In the genomic region with DNA sequence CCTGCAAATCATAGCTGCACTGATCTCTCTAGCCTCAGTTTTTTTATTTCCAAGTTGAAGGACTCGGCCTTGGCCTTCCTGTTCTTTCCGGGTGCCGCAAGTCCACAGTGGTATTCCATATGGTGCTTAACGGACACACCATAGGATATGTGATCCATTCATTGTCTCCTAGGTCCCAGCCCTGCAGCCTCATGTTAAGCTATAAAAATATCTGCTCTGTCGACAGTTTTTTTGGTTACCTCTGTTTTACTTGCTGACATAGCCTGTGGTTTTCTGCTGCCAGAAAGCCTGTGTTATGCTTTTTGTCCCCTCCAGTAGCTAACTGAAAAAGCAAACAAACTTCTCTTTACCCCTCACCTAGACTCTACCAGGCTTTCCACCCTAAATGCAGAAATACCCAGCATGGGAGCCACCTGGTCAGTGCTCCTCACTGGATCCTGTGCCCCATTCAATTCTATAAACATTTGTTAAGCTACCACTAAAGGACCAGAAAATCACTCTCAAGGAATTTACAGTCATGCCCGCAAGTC, we compare ENCODE assay signal across 16 cellular contexts. TPM values are rescaled to one million over a fixed set of nuclear protein-coding genes. Genes with fewer than 3 reads are reported as not detected.
DNase-seq lines count a peak whose midpoint lies in the region; ATAC-seq, FAIRE-seq and TF ChIP-seq lines count a peak whose summit lies in the region.
"Had no signal": no experiment of that assay in that cellular context is flagged by ENCODE, and none has a peak within 500 bp of the region (broad histone marks: within the 10 kb centered on the region; RNA-seq: fewer than 3 reads in every experiment).

No MANE protein-coding gene starts in this region.

- no peaks in the 10 kb centered on the region for H3K9me3 Mint-ChIP-seq in Calu3 (ENCODE audit: low read depth, unreplicated experiment)
- H3K9me3 Mint-ChIP-seq: naive B cell had no signal

- ATAC-seq in left ventricle myocardium superior (no peak), K562 (no peak), aorta (ENCODE audit: low FRiP score) (no peak)

- H3K27ac ChIP-seq in right atrium auricular region (peak overlapping the region; percentile 24 to 93), K562 (ENCODE audit: extremely low read depth, low read depth, low read length) (no peak overlapping the region), muscle layer of colon (ENCODE audit: low read depth, low read length) (peak overlapping the region; percentile 84), aorta (ENCODE audit: low read depth in 1 of 2, low read length in 2 of 2) (peak overlapping the region; percentile 52 to 80), A673 (ENCODE audit: low read depth, low read length, poor library complexity, severe bottlenecking) (no peak overlapping the region)
- H3K27ac ChIP-seq: vagina had no signal

- H4K20me1 ChIP-seq in K562 (replicated peaks; ENCODE audit: control insufficient read depth, insufficient read depth, low read length) = no peaks in the 10 kb centered on the region; the same call in 1 of the 2 replicates

- H3K4me2 ChIP-seq in K562 (ENCODE audit: insufficient read depth, low read length) = no peak overlapping the region

- TF ChIP-seq CTCF in right atrium auricular region (IDR thresholded peaks at IDR 0.05) (no peak), K562 (IDR thresholded peaks at IDR 0.05 in 2 of 3, conservative IDR thresholded peaks at IDR 0.05 in 1 of 3; ENCODE audit: insufficient read depth in 2 of 3, low read depth in 1 of 3, low read length in 3 of 3) (no peak), Calu3 (IDR thresholded peaks at IDR 0.05; ENCODE audit: unreplicated experiment) (no peak), A673 (conservative IDR thresholded peaks at IDR 0.05; ENCODE audit: low read depth, low read length) (no peak)

- H3K4me3 ChIP-seq in right atrium auricular region (no peak overlapping the region), K562 (no peak overlapping the region), muscle layer of colon (ENCODE audit: low read depth in 1 of 2, low read length in 2 of 2) (peak overlapping the region in 1 of 2 donors; percentile 71), aorta (ENCODE audit: low read length in 2 of 2) (no peak overlapping the region), A673 (ENCODE audit: low read depth, low read length, poor library complexity, severe bottlenecking) (no peak overlapping the region)
- H3K4me3 ChIP-seq: vagina had no signal

- H3K4me1 ChIP-seq in right atrium auricular region (peaks cover 0 to 85% of the 10 kb centered on the region in 2 donors), K562 (replicated peaks in 1 of 2; ENCODE audit: control insufficient read depth in 2 of 2, insufficient read depth in 2 of 2, low read length in 2 of 2) (peaks cover 46 to 74% of the 10 kb centered on the region in 2 experiments), muscle layer of colon (ENCODE audit: insufficient read depth, low read length) (peaks cover 76% of the 10 kb centered on the region), aorta (ENCODE audit: control insufficient read depth in 1 of 2, insufficient read depth in 2 of 2, low read length in 2 of 2) (peaks cover 5% of the 10 kb centered on the region in 2 donors), A673 (ENCODE audit: insufficient read depth, low read length, poor library complexity, severe bottlenecking) (peaks cover 32% of the 10 kb centered on the region)

- no peak for DNase-seq in right atrium auricular region (ENCODE audit: low spot score)
- DNase-seq in left ventricle myocardium superior = no peak
- no peak for DNase-seq in K562 (ENCODE audit: extremely low read depth in 1 of 4, low spot score in 3 of 4)
- no peak for DNase-seq in aorta
- no peak for DNase-seq in midbrain (lab: John Stamatoyannopoulos, UW)
- DNase-seq in Calu3 = no peak
- DNase-seq in A673 (ENCODE audit: low spot score) = no peak
- DNase-seq: kidney glomerular epithelial cell; naive B cell; NCI-H446; stimulated activated CD4-positive, alpha-beta T cell treated with anti-CD3 and anti-CD28 coated beads, Interleukin-4, amount 100 ng/mL, for 24 hours had no signal

- in situ Hi-C loops in K562 (cut with MboI) = no loop called here

- no peak for TF ChIP-seq POLR2A in K562 (conservative IDR thresholded peaks at IDR 0.05)

- H3K27me3 Mint-ChIP-seq in Calu3 (ENCODE audit: unreplicated experiment) = no peaks in the 10 kb centered on the region

- intact Hi-C loops in left ventricle myocardium superior (cut with micrococcal nuclease) = no loop called here
- intact Hi-C loops in K562 (cut with micrococcal nuclease) = no loop called here
- intact Hi-C loops in aorta (cut with DNase I) = no loop called here
- intact Hi-C loops in Calu3 (cut with micrococcal nuclease; ENCODE audit: unreplicated experiment) = no loop called here
- intact Hi-C loops in A673 (cut with micrococcal nuclease; ENCODE audit: unreplicated experiment) = no loop called here

- no peak for FAIRE-seq in K562 (lab: Jason Lieb, UNC)
- FAIRE-seq: bronchial epithelial cell, HTR-8/SVneo had no signal

- TF ChIP-seq EP300 in K562 (IDR thresholded peaks at IDR 0.05; ENCODE audit: low read length) = no peak

- CTCF ChIA-PET in K562 (lab: Yijun Ruan, JAX; ENCODE audit: low intra/inter-chr PET ratio) = no interaction called here
- CTCF ChIA-PET in Calu3 (lab: Charles Lee) = interaction anchor here (1.6 kb wide), 1 partner anchor 10 kb away, joined by 6 read pairs; no protein-coding TSS in a partner anchor
- CTCF ChIA-PET in A673 (lab: Charles Lee) = interaction anchor here (0.5 to 0.6 kb wide), 2 partner anchors 9 to 11 kb away, joined by 3 to 8 read pairs; no protein-coding TSS in a partner anchor

- POLR2A ChIA-PET in K562 (lab: Yijun Ruan, JAX) = interaction anchor here (0.5 to 5.1 kb wide), 12 partner anchors 9 to 445 kb away, joined by 3 to 30 read pairs (median 4); partner anchors contain the start of gene CCDC9B
- POLR2A ChIA-PET in A673 (lab: Charles Lee; ENCODE audit: low non-redundant PET) = interaction anchor here (0.7 kb wide), 1 partner anchor 12 kb away, joined by 3 read pairs; the partner anchor contains the start of gene CCDC9B

- no peak for TF ChIP-seq RAD21 in K562 (CRISPR knock-in tag; conservative IDR thresholded peaks at IDR 0.05 in 1 of 2, IDR thresholded peaks at IDR 0.05 in 1 of 2)

- H3K9ac ChIP-seq in K562 (ENCODE audit: insufficient read depth in 1 of 2, low read depth in 2 of 2, low read length in 2 of 2) (no peak overlapping the region; a peak in 1 of 4 replicates), muscle layer of colon (ENCODE audit: low read length) (peak overlapping the region; percentile 70)

- no peaks in the 10 kb centered on the region for H3K9me1 ChIP-seq in K562 (ENCODE audit: control insufficient read depth, insufficient read depth, low read length)

- no peak overlapping the region for H3K27ac Mint-ChIP-seq in Calu3 (ENCODE audit: unreplicated experiment)

- H3K9me3 ChIP-seq in right atrium auricular region (no peaks in the 10 kb centered on the region), K562 (replicated peaks; ENCODE audit: control insufficient read depth, insufficient read depth, low read depth, low read length) (no peaks in the 10 kb centered on the region), muscle layer of colon (ENCODE audit: low read length) (no peaks in the 10 kb centered on the region), aorta (ENCODE audit: control insufficient read depth, low read length) (no peaks in the 10 kb centered on the region), A673 (ENCODE audit: low read depth, low read length, poor library complexity, severe bottlenecking) (no peaks in the 10 kb centered on the region)
- H3K9me3 ChIP-seq: vagina had no signal

- H3K79me2 ChIP-seq in K562 (ENCODE audit: control insufficient read depth, insufficient read depth, low read length) = peaks cover 21% of the 10 kb centered on the region

- no peak overlapping the region for H2AFZ ChIP-seq in K562 (ENCODE audit: low read depth, low read length)

- H3K36me3 ChIP-seq in right atrium auricular region (no peaks in the 10 kb centered on the region), K562 (ENCODE audit: control insufficient read depth, insufficient read depth, low read length) (peaks cover 38% of the 10 kb centered on the region), muscle layer of colon (ENCODE audit: insufficient read depth, low read length) (peaks cover 18% of the 10 kb centered on the region), aorta (ENCODE audit: control insufficient read depth in 1 of 2, insufficient read depth in 2 of 2, low read length in 1 of 2) (no peaks in the 10 kb centered on the region), A673 (ENCODE audit: insufficient read depth, low read length, poor library complexity, severe bottlenecking) (no peaks in the 10 kb centered on the region)
- H3K36me3 ChIP-seq: vagina had no signal

- no peak overlapping the region for H3K4me3 Mint-ChIP-seq in Calu3 (ENCODE audit: low read depth, unreplicated experiment)

- no TSS peak for BruUV-seq in K562 (replicated peaks; lab: Mats Ljungman, UMichigan)
- BruUV-seq in Calu3 (replicated peaks; lab: Mats Ljungman, UMichigan) = no TSS peak
- BruUV-seq in A673 (replicated peaks; lab: Mats Ljungman, UMichigan) = no TSS peak

- H3K27me3 ChIP-seq in right atrium auricular region (no peaks in the 10 kb centered on the region), K562 (ENCODE audit: control insufficient read depth in 2 of 2, insufficient read depth in 2 of 2, low read length in 2 of 2) (no peaks in the 10 kb centered on the region), muscle layer of colon (ENCODE audit: control insufficient read depth in 1 of 2, insufficient read depth in 2 of 2, low read length in 2 of 2) (no peaks in the 10 kb centered on the region), aorta (ENCODE audit: control insufficient read depth in 1 of 2, insufficient read depth in 2 of 2, low read length in 1 of 2) (no peaks in the 10 kb centered on the region), A673 (replicated peaks; ENCODE audit: insufficient read depth, low read depth, low read length, poor library complexity) (no peaks in the 10 kb centered on the region)
- H3K27me3 ChIP-seq: vagina had no signal

- H3K4me1 Mint-ChIP-seq in Calu3 (ENCODE audit: low read depth, unreplicated experiment) = no peaks in the 10 kb centered on the region

- H3K36me3 Mint-ChIP-seq in Calu3 (ENCODE audit: insufficient read depth, unreplicated experiment) = peaks cover 30% of the 10 kb centered on the region
- H3K36me3 Mint-ChIP-seq: naive B cell had no signal

- 83% methylated on average over 6 of the region's 6 CpGs for WGBS in K562 (ENCODE audit: insufficient coverage, low coverage, missing lambda C conversion rate)
- 21 to 27% methylated on average over 6 of the region's 6 CpGs for WGBS in aorta, 2 donors

RNA-seq across cellular contexts. Expression of gene INAFM2, which starts 5.3 kb away (rescaled TPM):
- total RNA-seq in right atrium auricular region (10 to 100 TPM; 45.5 to 48.9 TPM), left ventricle myocardium superior (55.8 TPM), K562 (2014; rRNA removed) (27.1 and 27.8 TPM in 2 replicates), K562 (2014; rRNA removed; fragmentation: Illumina TruSeq; extraction: Trizol) (29.1 and 30.4 TPM in 2 replicates), K562 (2015; rRNA removed; fragmentation: Illumina TruSeq; extraction: Trizol) (29.4 and 32.1 TPM in 2 replicates), K562 (2021) (37.4 and 43.1 TPM in 2 replicates), aorta (10 to 100 TPM; 59.4 to 70.0 TPM), Calu3 (2022) (14.3 and 16.6 TPM in 2 replicates), A673 (2021) (14.5 and 15.6 TPM in 2 replicates)
- total RNA-seq in K562 (2011; cell fraction: chromatin; rRNA removed; ENCODE audit: low replicate concordance) = 19.1 and 21.1 TPM in 2 replicates
- total RNA-seq in K562 (2011; cell fraction: nucleolus; rRNA removed) = 18.6 and 23.8 TPM in 2 replicates
- 30.2 and 44.3 TPM in 2 replicates for total RNA-seq in K562 (2011; cell fraction: nucleoplasm; rRNA removed)
- polyA plus RNA-seq in K562 (2011; rRNA removed) (26.7 and 27.9 TPM in 2 replicates), K562 (2014; fragmentation: Illumina TruSeq; extraction: Trizol) (20.3 and 25.5 TPM in 2 replicates), K562 (2014; fragmentation: Nextera tagmentation; extraction: Ambion mirVana) (10 to 100 TPM; 11.8 to 12.3 TPM), K562 (2014; rRNA removed) (27.2 and 28.2 TPM in 2 replicates), aorta (10 to 100 TPM; 26.0 to 53.6 TPM)
- polyA plus RNA-seq in K562 (2011; cell fraction: cytosol; rRNA removed) = 12.9 and 15.5 TPM in 2 replicates
- polyA plus RNA-seq in K562 (2011; cell fraction: nucleus; rRNA removed) = 17.8 and 18.7 TPM in 2 replicates
- polyA plus RNA-seq in K562 (2012) = 20.1 and 23.2 TPM in 2 replicates
- 18.1 and 20.4 TPM in 2 replicates for polyA minus RNA-seq in K562 (2011; rRNA and poly(A)+ RNA removed)
- 15.7 TPM in 2 replicates for polyA minus RNA-seq in K562 (2011; cell fraction: cytosol; rRNA and poly(A)+ RNA removed)
- 6.6 and 16.3 TPM in 2 replicates for polyA minus RNA-seq in K562 (2011; cell fraction: nucleus; rRNA and poly(A)+ RNA removed)

RNA-seq across cellular contexts. Expression of gene CCDC9B, which starts 12.0 kb away (rescaled TPM):
- 10 to 100 TPM; 31.8 to 32.2 TPM for total RNA-seq in right atrium auricular region
- total RNA-seq in left ventricle myocardium superior = 169 TPM
- total RNA-seq in K562 (2011; cell fraction: chromatin; rRNA removed; ENCODE audit: low replicate concordance) = 0.76 and 1.0 TPM in 2 replicates
- 0.79 and 0.83 TPM in 2 replicates for total RNA-seq in K562 (2011; cell fraction: nucleolus; rRNA removed)
- 0.44 and 0.84 TPM in 2 replicates for total RNA-seq in K562 (2011; cell fraction: nucleoplasm; rRNA removed)
- 0.08 TPM in 1 of 2 replicates, not detected in the other for total RNA-seq in K562 (2014; rRNA removed)
- total RNA-seq in K562 (2014; rRNA removed; fragmentation: Illumina TruSeq; extraction: Trizol) = 0.36 and 0.38 TPM in 2 replicates
- 0.26 and 0.47 TPM in 2 replicates for total RNA-seq in K562 (2015; rRNA removed; fragmentation: Illumina TruSeq; extraction: Trizol)
- total RNA-seq in K562 (2021) = 0.33 and 0.56 TPM in 2 replicates
- polyA plus RNA-seq in K562 (2011; rRNA removed) = 0.04 TPM in 2 replicates
- polyA plus RNA-seq in K562 (2011; cell fraction: cytosol; rRNA removed) = 0.03 TPM in 1 of 2 replicates, not detected in the other
- polyA plus RNA-seq in K562 (2011; cell fraction: nucleus; rRNA removed) = 0.22 and 0.38 TPM in 2 replicates
- polyA plus RNA-seq in K562 (2012) = 0.35 and 1.3 TPM in 2 replicates
- 0.16 and 0.17 TPM in 2 replicates for polyA plus RNA-seq in K562 (2014; fragmentation: Illumina TruSeq; extraction: Trizol)
- under 1 TPM; 0.01 to 0.03 TPM for polyA plus RNA-seq in K562 (2014; fragmentation: Nextera tagmentation; extraction: Ambion mirVana)
- 0.05 and 0.15 TPM in 2 replicates for polyA plus RNA-seq in K562 (2014; rRNA removed)
- 0.06 and 0.07 TPM in 2 replicates for polyA minus RNA-seq in K562 (2011; rRNA and poly(A)+ RNA removed)
- not detected in 2 replicates for polyA minus RNA-seq in K562 (2011; cell fraction: cytosol; rRNA and poly(A)+ RNA removed)
- 0.54 and 1.6 TPM in 2 replicates for polyA minus RNA-seq in K562 (2011; cell fraction: nucleus; rRNA and poly(A)+ RNA removed)
- total RNA-seq in aorta = 10 to 100 TPM; 59.6 to 66.6 TPM
- polyA plus RNA-seq in aorta = 10 to 100 TPM; 16.2 to 44.2 TPM
- 85.6 and 102 TPM in 2 replicates for total RNA-seq in Calu3 (2022)
- 8.6 and 8.9 TPM in 2 replicates for total RNA-seq in A673 (2021)

RNA-seq across cellular contexts. Expression of gene PLCB2, which starts 21.0 kb away (rescaled TPM):
- total RNA-seq in right atrium auricular region = 1 to 10 TPM; 1.9 to 8.4 TPM
- total RNA-seq in left ventricle myocardium superior = 7.5 TPM
- total RNA-seq in K562 (2011; cell fraction: chromatin; rRNA removed; ENCODE audit: low replicate concordance) = 12.9 and 33.6 TPM in 2 replicates
- 15.5 and 22.3 TPM in 2 replicates for total RNA-seq in K562 (2011; cell fraction: nucleolus; rRNA removed)
- total RNA-seq in K562 (2011; cell fraction: nucleoplasm; rRNA removed) = 11.8 and 13.5 TPM in 2 replicates
- total RNA-seq in K562 (2014; rRNA removed) = 6.9 and 7.1 TPM in 2 replicates
- total RNA-seq in K562 (2014; rRNA removed; fragmentation: Illumina TruSeq; extraction: Trizol) = 3.4 and 4.1 TPM in 2 replicates
- 10.0 and 10.8 TPM in 2 replicates for total RNA-seq in K562 (2015; rRNA removed; fragmentation: Illumina TruSeq; extraction: Trizol)
- 11.2 and 11.6 TPM in 2 replicates for total RNA-seq in K562 (2021)
- 8.0 and 25.4 TPM in 2 replicates for polyA plus RNA-seq in K562 (2011; rRNA removed)
- 10.9 and 18.6 TPM in 2 replicates for polyA plus RNA-seq in K562 (2011; cell fraction: cytosol; rRNA removed)
- 111 and 184 TPM in 2 replicates for polyA plus RNA-seq in K562 (2011; cell fraction: nucleus; rRNA removed)
- 14.5 and 45.8 TPM in 2 replicates for polyA plus RNA-seq in K562 (2012)
- 9.0 and 9.5 TPM in 2 replicates for polyA plus RNA-seq in K562 (2014; fragmentation: Illumina TruSeq; extraction: Trizol)
- polyA plus RNA-seq in K562 (2014; fragmentation: Nextera tagmentation; extraction: Ambion mirVana) = under 1 TPM; 0.37 to 0.59 TPM
- polyA plus RNA-seq in K562 (2014; rRNA removed) = 12.3 and 13.2 TPM in 2 replicates
- polyA minus RNA-seq in K562 (2011; rRNA and poly(A)+ RNA removed) = 6.1 and 8.4 TPM in 2 replicates
- polyA minus RNA-seq in K562 (2011; cell fraction: cytosol; rRNA and poly(A)+ RNA removed) = 5.0 and 9.4 TPM in 2 replicates
- polyA minus RNA-seq in K562 (2011; cell fraction: nucleus; rRNA and poly(A)+ RNA removed) = 17.9 and 45.7 TPM in 2 replicates
- 10 to 100 TPM; 23.6 to 55.8 TPM for total RNA-seq in aorta
- 1 to 10 TPM; 5.8 to 7.2 TPM for polyA plus RNA-seq in aorta
- total RNA-seq in Calu3 (2022) = 37.3 and 43.1 TPM in 2 replicates
- 5.6 and 6.6 TPM in 2 replicates for total RNA-seq in A673 (2021)
- total RNA-seq: bronchial epithelial cell had no signal

RNA-seq across cellular contexts. Expression of gene PHGR1, which starts 22.1 kb away (rescaled TPM):
- total RNA-seq in right atrium auricular region (not detected), left ventricle myocardium superior (not detected), K562 (2014; rRNA removed) (not detected in 2 replicates), K562 (2014; rRNA removed; fragmentation: Illumina TruSeq; extraction: Trizol) (not detected in 2 replicates), K562 (2015; rRNA removed; fragmentation: Illumina TruSeq; extraction: Trizol) (not detected in 2 replicates), K562 (2021) (0.65 TPM in 1 of 2 replicates, not detected in the other), aorta (not detected), Calu3 (2022) (not detected in 2 replicates), A673 (2021) (not detected in 2 replicates)
- total RNA-seq in K562 (2011; cell fraction: chromatin; rRNA removed; ENCODE audit: low replicate concordance) = not detected in 2 replicates
- not detected in 2 replicates for total RNA-seq in K562 (2011; cell fraction: nucleolus; rRNA removed)
- total RNA-seq in K562 (2011; cell fraction: nucleoplasm; rRNA removed) = not detected in 2 replicates
- polyA plus RNA-seq in K562 (2011; rRNA removed) (not detected in 2 replicates), K562 (2014; fragmentation: Illumina TruSeq; extraction: Trizol) (not detected in 2 replicates), K562 (2014; fragmentation: Nextera tagmentation; extraction: Ambion mirVana) (not detected), K562 (2014; rRNA removed) (not detected in 2 replicates), aorta (1,000 to 10,000 TPM in 1 of 2 donors, 10 to 100 TPM in 1; 45.9 to 1,323 TPM)
- not detected in 2 replicates for polyA plus RNA-seq in K562 (2011; cell fraction: cytosol; rRNA removed)
- polyA plus RNA-seq in K562 (2011; cell fraction: nucleus; rRNA removed) = not detected in 2 replicates
- not detected in 2 replicates for polyA plus RNA-seq in K562 (2012)
- not detected in 2 replicates for polyA minus RNA-seq in K562 (2011; rRNA and poly(A)+ RNA removed)
- polyA minus RNA-seq in K562 (2011; cell fraction: cytosol; rRNA and poly(A)+ RNA removed) = not detected in 2 replicates
- not detected in 2 replicates for polyA minus RNA-seq in K562 (2011; cell fraction: nucleus; rRNA and poly(A)+ RNA removed)
- total RNA-seq: activated CD8-positive, alpha-beta memory T cell treated with anti-CD3 and anti-CD28 coated beads for 36 hours; bronchial epithelial cell had no signal

RNA-seq across cellular contexts. Expression of gene DISP2, which starts 29.2 kb away (rescaled TPM):
- total RNA-seq in right atrium auricular region = under 1 TPM; 0.11 to 0.20 TPM
- total RNA-seq in left ventricle myocardium superior = 5.2 TPM
- total RNA-seq in K562 (2011; cell fraction: chromatin; rRNA removed; ENCODE audit: low replicate concordance) = 0.37 and 0.58 TPM in 2 replicates
- 0.53 and 0.67 TPM in 2 replicates for total RNA-seq in K562 (2011; cell fraction: nucleolus; rRNA removed)
- total RNA-seq in K562 (2011; cell fraction: nucleoplasm; rRNA removed) = 0.23 and 0.59 TPM in 2 replicates
- total RNA-seq in K562 (2014; rRNA removed) = 0.08 and 0.09 TPM in 2 replicates
- 0.22 and 0.29 TPM in 2 replicates for total RNA-seq in K562 (2014; rRNA removed; fragmentation: Illumina TruSeq; extraction: Trizol)
- 0.11 and 0.22 TPM in 2 replicates for total RNA-seq in K562 (2015; rRNA removed; fragmentation: Illumina TruSeq; extraction: Trizol)
- total RNA-seq in K562 (2021) = 0.74 and 0.89 TPM in 2 replicates
- polyA plus RNA-seq in K562 (2011; rRNA removed) = 0.06 and 0.16 TPM in 2 replicates
- 0.09 and 0.15 TPM in 2 replicates for polyA plus RNA-seq in K562 (2011; cell fraction: cytosol; rRNA removed)
- 0.17 and 0.68 TPM in 2 replicates for polyA plus RNA-seq in K562 (2011; cell fraction: nucleus; rRNA removed)
- polyA plus RNA-seq in K562 (2012) = 0.32 and 0.42 TPM in 2 replicates
- 0.25 and 0.29 TPM in 2 replicates for polyA plus RNA-seq in K562 (2014; fragmentation: Illumina TruSeq; extraction: Trizol)
- polyA plus RNA-seq in K562 (2014; fragmentation: Nextera tagmentation; extraction: Ambion mirVana) = under 1 TPM in 1 of 2 experiments, not detected in 1; 0.08 TPM
- polyA plus RNA-seq in K562 (2014; rRNA removed) = 0.08 and 0.09 TPM in 2 replicates
- 0.09 and 0.49 TPM in 2 replicates for polyA minus RNA-seq in K562 (2011; rRNA and poly(A)+ RNA removed)
- 0.19 and 0.27 TPM in 2 replicates for polyA minus RNA-seq in K562 (2011; cell fraction: cytosol; rRNA and poly(A)+ RNA removed)
- polyA minus RNA-seq in K562 (2011; cell fraction: nucleus; rRNA and poly(A)+ RNA removed) = 0.33 and 0.40 TPM in 2 replicates
- total RNA-seq in aorta = under 1 TPM; 0.49 to 0.60 TPM
- under 1 TPM; 0.08 to 0.13 TPM for polyA plus RNA-seq in aorta
- total RNA-seq in Calu3 (2022) = 1.1 and 1.3 TPM in 2 replicates
- 0.62 and 1.3 TPM in 2 replicates for total RNA-seq in A673 (2021)

Comparison
In these comparisons a context has a peak if more than half of its experiments do, and no peak if none do; other contexts are left out.
1. H3K27ac ChIP-seq: peak in right atrium auricular region (2 of 2), muscle layer of colon (single experiment) and aorta (2 of 2); none in K562 (single experiment) and A673 (single experiment).